31 cellular contexts compared by ENCODE assay signal in genomic region chr11:33290319-33290718, GRCh38. TPM values are rescaled to one million over a fixed set of nuclear protein-coding genes. Genes with fewer than 3 reads are reported as not detected.
DNase-seq lines count a peak whose midpoint lies in the region; ATAC-seq and TF ChIP-seq lines count a peak whose summit lies in the region.
"Had no signal": no experiment of that assay in that cellular context is flagged by ENCODE, and none has a peak within 500 bp of the region (broad histone marks: within the 10 kb centered on the region; RNA-seq: fewer than 3 reads in every experiment).

No MANE protein-coding gene starts in this region.

- H4K20me1 ChIP-seq in neural progenitor cell (ENCODE audit: low read depth): peaks cover 14% of the 10 kb centered on the region

- intact Hi-C loops in heart right ventricle (cut with DNase I): no loop called here

- H3K9ac ChIP-seq in parathyroid adenoma: no peak overlapping the region
- H3K9ac ChIP-seq in neural progenitor cell: no peak overlapping the region
- H3K9ac ChIP-seq: BLaER1 treated with 17β-estradiol and CSF1 and Interleukin-3, amounts not matched to agents 10 nM and 100 nM had no signal

- no peak overlapping the region for H3K4me2 ChIP-seq in parathyroid adenoma (ENCODE audit: low read length)
- no peak overlapping the region for H3K4me2 ChIP-seq in neural progenitor cell

- no peaks in the 10 kb centered on the region for H3K27me3 Mint-ChIP-seq in neural progenitor cell (ENCODE audit: insufficient read depth, low read depth)
- H3K27me3 Mint-ChIP-seq: activated CD4-positive, alpha-beta T cell treated with anti-CD3 and anti-CD28 coated beads, Interleukin-2, amount 10 ng/mL, durations not matched to agents 24 days and 14 days; naive thymus-derived CD4-positive, alpha-beta T cell; stimulated activated naive CD8-positive, alpha-beta T cell treated with anti-CD3 and anti-CD28 coated beads, Interleukin-15, amount 100 ng/mL, for 72 hours had no signal

- H3K4me3 Mint-ChIP-seq in neural progenitor cell: no peak overlapping the region
- H3K4me3 Mint-ChIP-seq: activated CD4-positive, alpha-beta T cell treated with anti-CD3 and anti-CD28 coated beads, Interleukin-2, amount 10 ng/mL, durations not matched to agents 24 days and 14 days; naive thymus-derived CD4-positive, alpha-beta T cell; stimulated activated naive CD8-positive, alpha-beta T cell treated with anti-CD3 and anti-CD28 coated beads, Interleukin-15, amount 100 ng/mL, for 72 hours had no signal

- H3K9me3 Mint-ChIP-seq in neural progenitor cell: no peaks in the 10 kb centered on the region
- H3K9me3 Mint-ChIP-seq: activated CD4-positive, alpha-beta T cell treated with anti-CD3 and anti-CD28 coated beads, Interleukin-2, amount 10 ng/mL, durations not matched to agents 24 days and 14 days; activated T-helper 2 cell treated with anti-CD3 and anti-CD28 coated beads, Interferon-gamma antibody, Interleukin-2, Interleukin-4, amounts not matched to agents 10 μg/mL and 5 μg/mL and 100 μg/mL, durations not matched to agents 14 hours and 24 hours and 36 hours; naive thymus-derived CD4-positive, alpha-beta T cell; stimulated activated naive CD8-positive, alpha-beta T cell treated with anti-CD3 and anti-CD28 coated beads, Interleukin-15, amount 100 ng/mL, for 72 hours had no signal

- peak overlapping the region; percentile 76 for H3K27ac ChIP-seq in VCaP
- H3K27ac ChIP-seq in heart right ventricle: peak overlapping the region; percentile 45 to 90 (median 86)
- H3K27ac ChIP-seq in parathyroid adenoma: no peak overlapping the region
- peak overlapping the region; percentile 8 to 57 for H3K27ac ChIP-seq in thoracic aorta
- no peak overlapping the region for H3K27ac ChIP-seq in neural progenitor cell
- H3K27ac ChIP-seq: BLaER1 treated with 17β-estradiol and CSF1 and Interleukin-3, amounts not matched to agents 10 nM and 100 nM; HL-60; spleen; upper lobe of left lung had no signal

- peaks cover 36% of the 10 kb centered on the region for H3K36me3 Mint-ChIP-seq in neural progenitor cell

- no peak overlapping the region for H3K27ac Mint-ChIP-seq in neural progenitor cell
- H3K27ac Mint-ChIP-seq: activated CD4-positive, alpha-beta T cell treated with anti-CD3 and anti-CD28 coated beads, Interleukin-2, amount 10 ng/mL, durations not matched to agents 24 days and 14 days; activated T-helper 2 cell treated with anti-CD3 and anti-CD28 coated beads, Interferon-gamma antibody, Interleukin-2, Interleukin-4, amounts not matched to agents 10 μg/mL and 5 μg/mL and 100 μg/mL, durations not matched to agents 14 hours and 24 hours and 36 hours; stimulated activated naive CD8-positive, alpha-beta T cell treated with anti-CD3 and anti-CD28 coated beads, Interleukin-15, amount 100 ng/mL, for 72 hours had no signal

- no peaks in the 10 kb centered on the region for H3K27me3 ChIP-seq in heart right ventricle
- H3K27me3 ChIP-seq in parathyroid adenoma (ENCODE audit: control insufficient read depth, insufficient read depth, low read length): no peaks in the 10 kb centered on the region
- no peaks in the 10 kb centered on the region for H3K27me3 ChIP-seq in thoracic aorta (replicated peaks; ENCODE audit: insufficient read depth)
- no peaks in the 10 kb centered on the region for H3K27me3 ChIP-seq in neural progenitor cell
- H3K27me3 ChIP-seq: BLaER1 treated with 17β-estradiol and CSF1 and Interleukin-3, amounts not matched to agents 10 nM and 100 nM; body of pancreas; left lung; spleen; upper lobe of left lung had no signal

- no peaks in the 10 kb centered on the region for H3F3A ChIP-seq in neural progenitor cell (ENCODE audit: low read depth)

- WGBS in heart right ventricle, 2 donors: 13 to 19% methylated on average over 1 of the region's 1 CpG

- H2AFZ ChIP-seq in parathyroid adenoma: no peak overlapping the region
- no peak overlapping the region for H2AFZ ChIP-seq in neural progenitor cell (replicated peaks)

- H3K4me3 ChIP-seq in heart right ventricle: peak overlapping the region in 4 of 10 donors; percentile 3 to 15 (median 8)
- peak overlapping the region; percentile 22 for H3K4me3 ChIP-seq in parathyroid adenoma (ENCODE audit: low read depth, low read length)
- no peak overlapping the region for H3K4me3 ChIP-seq in thoracic aorta
- H3K4me3 ChIP-seq in neural progenitor cell: no peak overlapping the region
- H3K4me3 ChIP-seq: BLaER1 treated with 17β-estradiol and CSF1 and Interleukin-3, amounts not matched to agents 10 nM and 100 nM; body of pancreas; left lung; spleen; upper lobe of left lung had no signal

- H3K4me1 ChIP-seq in heart right ventricle: peaks cover 0 to 85% (median 63%) of the 10 kb centered on the region in 9 donors
- H3K4me1 ChIP-seq in parathyroid adenoma: peaks cover 7% of the 10 kb centered on the region
- peaks cover 32 to 63% of the 10 kb centered on the region in 2 donors for H3K4me1 ChIP-seq in thoracic aorta (ENCODE audit: control insufficient read depth in 1 of 2, low read depth in 2 of 2)
- H3K4me1 ChIP-seq in neural progenitor cell: no peaks in the 10 kb centered on the region

- H3K79me2 ChIP-seq in parathyroid adenoma (peaks cover 16% of the 10 kb centered on the region), neural progenitor cell (ENCODE audit: low read depth) (peaks cover 12% of the 10 kb centered on the region)

- peaks cover 7% of the 10 kb centered on the region for H3K4me1 Mint-ChIP-seq in neural progenitor cell
- H3K4me1 Mint-ChIP-seq: activated CD4-positive, alpha-beta T cell treated with anti-CD3 and anti-CD28 coated beads, Interleukin-2, amount 10 ng/mL, durations not matched to agents 24 days and 14 days had no signal

- no peak for DNase-seq in heart right ventricle
- DNase-seq in thoracic aorta (ENCODE audit: low spot score): no peak
- DNase-seq in MV-4-11 (lab: John Stamatoyannopoulos, UW): no peak
- DNase-seq in neural progenitor cell (ENCODE audit: low spot score): no peak
- DNase-seq: activated CD4-positive, alpha-beta T cell treated with anti-CD3 and anti-CD28 coated beads, Interleukin-2, amount 10 ng/mL, durations not matched to agents 24 days and 14 days; activated CD8-positive, alpha-beta memory T cell treated with anti-CD3 and anti-CD28 coated beads for 24 hours; activated naive CD4-positive, alpha-beta T cell treated with anti-CD3 and anti-CD28 coated beads, Interleukin-2, amount 50 U/mL, for 16 hours; activated T-cell treated with anti-CD3 and anti-CD28 coated beads for 4 hours; DMS79; GF-D8; KG1; left lung; naive thymus-derived CD4-positive, alpha-beta T cell; NCI-H146; NCI-H226; SHP77 treated with DMSO at 0.1 percent for 48 hours; spleen; stimulated activated CD4-positive, alpha-beta T cell treated with anti-CD3 and anti-CD28 coated beads, Interleukin-2, amount 100 ng/mL, for 24 hours; stimulated activated naive CD8-positive, alpha-beta T cell treated with anti-CD3 and anti-CD28 coated beads, Interleukin-15, amount 100 ng/mL, for 72 hours; SW 1271; T1000; upper lobe of left lung had no signal

- no peaks in the 10 kb centered on the region for H3K9me3 ChIP-seq in heart right ventricle
- H3K9me3 ChIP-seq in parathyroid adenoma (ENCODE audit: control insufficient read depth, low read length): no peaks in the 10 kb centered on the region
- no peaks in the 10 kb centered on the region for H3K9me3 ChIP-seq in thoracic aorta
- H3K9me3 ChIP-seq in neural progenitor cell (ENCODE audit: low read depth): no peaks in the 10 kb centered on the region
- H3K9me3 ChIP-seq: body of pancreas, left lung, spleen, upper lobe of left lung had no signal

- ATAC-seq in heart right ventricle (peak in 7 of 8 donors; percentile 60 to 86 (median 76)), thoracic aorta (ENCODE audit: insufficient number of reproducible peaks, low FRiP score, low read depth) (no peak), GM18907 (IDR thresholded peaks at IDR 0.05; ENCODE audit: unreplicated experiment) (no peak)
- ATAC-seq: body of pancreas; HCT116; naive thymus-derived CD4-positive, alpha-beta T cell; PC-3; stimulated activated naive CD8-positive, alpha-beta T cell treated with anti-CD3 and anti-CD28 coated beads, Interleukin-15, amount 100 ng/mL, for 72 hours had no signal

- TF ChIP-seq CTCF in VCaP (conservative IDR thresholded peaks at IDR 0.05) (no peak), heart right ventricle (IDR thresholded peaks at IDR 0.05) (no peak), parathyroid adenoma (IDR thresholded peaks at IDR 0.05) (no peak), thoracic aorta (IDR thresholded peaks at IDR 0.05) (no peak), neural progenitor cell (IDR thresholded peaks at IDR 0.05) (no peak)

- H3K36me3 ChIP-seq in heart right ventricle: peaks cover 0 to 47% (median 9%) of the 10 kb centered on the region in 9 donors
- no peaks in the 10 kb centered on the region for H3K36me3 ChIP-seq in parathyroid adenoma (ENCODE audit: control insufficient read depth, insufficient read depth, low read length)
- no peaks in the 10 kb centered on the region for H3K36me3 ChIP-seq in thoracic aorta
- no peaks in the 10 kb centered on the region for H3K36me3 ChIP-seq in neural progenitor cell

RNA-seq across cellular contexts. Expression of gene HIPK3, which starts 33.1 kb away (rescaled TPM):
- total RNA-seq in heart right ventricle (100 to 1,000 TPM; 240 to 334 (median 290) TPM), thoracic aorta (100 to 1,000 TPM; 125 to 311 TPM), neural progenitor cell (ENCODE audit: low replicate concordance) (27.4 and 33.1 TPM in 2 replicates)
- 10 to 100 TPM; 15.9 to 32.4 TPM for polyA plus RNA-seq in heart right ventricle

Comparison
In these comparisons a context has a peak if more than half of its experiments do, and no peak if none do; other contexts are left out.
1. H3K27ac ChIP-seq: peak in VCaP (single experiment), heart right ventricle (10 of 10) and thoracic aorta (2 of 2); none in parathyroid adenoma (single experiment) and neural progenitor cell (single experiment).
2. ATAC-seq: peak in heart right ventricle (7 of 8); none in thoracic aorta (single experiment) and GM18907 (single experiment).